ENCODE assay signal across 13 cellular contexts in the genomic region with DNA sequence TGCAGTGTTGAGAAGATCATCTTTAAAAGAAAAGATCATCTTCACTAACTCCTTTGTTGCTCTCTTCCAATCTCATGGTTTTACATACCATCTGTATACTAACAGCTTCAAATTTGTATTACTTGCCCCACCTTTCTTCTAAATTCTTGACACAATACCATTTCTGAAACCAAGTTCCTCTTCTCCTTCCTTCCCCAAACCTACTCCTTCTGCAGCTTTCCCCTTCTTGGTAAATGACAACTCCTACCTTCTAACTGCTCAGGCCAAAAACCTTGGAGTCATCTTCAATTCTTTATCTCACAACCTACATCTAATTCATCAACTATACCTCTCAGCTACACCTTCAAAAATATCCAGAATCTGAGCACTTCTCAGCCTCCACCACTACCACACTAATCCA.
"Had no signal": no experiment of that assay in that cellular context is flagged by ENCODE, and none has a peak within 500 bp of the region (broad histone marks: within the 10 kb centered on the region; RNA-seq: fewer than 3 reads in every experiment).

No MANE protein-coding gene starts in this region.

- H3K27me3 ChIP-seq: gastrocnemius medialis, heart left ventricle, thyroid gland had no signal

- H3K9me3 ChIP-seq: gastrocnemius medialis, heart left ventricle, mucosa of descending colon, thyroid gland had no signal

- H3K36me3 ChIP-seq: gastrocnemius medialis, heart left ventricle, thyroid gland, WERI-Rb-1 had no signal

- H3K4me3 ChIP-seq: gastrocnemius medialis, mucosa of descending colon, thyroid gland had no signal

- DNase-seq: activated CD4-positive, alpha-beta memory T cell treated with anti-CD3 and anti-CD28 coated beads for 36 hours; activated CD8-positive, alpha-beta memory T cell treated with anti-CD3 and anti-CD28 coated beads, Interleukin-2, amount 10 ng/mL, durations not matched to agents 7 days and 5 days; activated naive CD4-positive, alpha-beta T cell treated with anti-CD3 and anti-CD28 coated beads for 36 hours; activated T-cell treated with anti-CD3 and anti-CD28 coated beads, Interleukin-2, amount 50 U/mL, for 1 hour; erythroblast; gastrocnemius medialis; heart left ventricle; left cardiac atrium; mucosa of descending colon; naive thymus-derived CD8-positive, alpha-beta T cell; thyroid gland; WERI-Rb-1 had no signal

- H3K27ac ChIP-seq: gastrocnemius medialis, thyroid gland, WERI-Rb-1 had no signal

- ATAC-seq: activated CD8-positive, alpha-beta memory T cell treated with anti-CD3 and anti-CD28 coated beads, Interleukin-2, amount 10 ng/mL, durations not matched to agents 7 days and 5 days; gastrocnemius medialis; heart left ventricle; left cardiac atrium; mucosa of descending colon; naive thymus-derived CD8-positive, alpha-beta T cell; stimulated activated effector memory CD8-positive, alpha-beta T cell treated with anti-CD3 and anti-CD28 coated beads, Interleukin-12 subunit alpha, Interleukin-12 subunit beta, amount 100 ng/mL, for 72 hours had no signal
